In genomic region chr7:157771689-157772088, GRCh38 we compare ENCODE assay signal across 41 cellular contexts.
"Had no signal": no experiment of that assay in that cellular context is flagged by ENCODE, and none has a peak within 500 bp of the region (broad histone marks: within the 10 kb centered on the region; RNA-seq: fewer than 3 reads in every experiment).

No MANE protein-coding gene starts in this region.

- ATAC-seq: activated CD4-positive, alpha-beta T cell treated with anti-CD3 and anti-CD28 coated beads for 36 hours; activated CD4-positive, CD25-positive, alpha-beta regulatory T cell treated with anti-CD3 and anti-CD28 coated beads, Interleukin-2, amount 50 U/mL, for 24 hours; activated CD8-positive, alpha-beta memory T cell treated with anti-CD3 and anti-CD28 coated beads, Interleukin-2, amount 10 ng/mL, durations not matched to agents 7 days and 5 days; body of pancreas; PC-3; WTC11 had no signal

- H3K9ac ChIP-seq: SK-N-SH had no signal

- H3K4me2 ChIP-seq: SK-N-SH had no signal

- DNase-seq: activated CD4-positive, alpha-beta memory T cell treated with anti-CD3 and anti-CD28 coated beads for 36 hours; activated CD4-positive, alpha-beta T cell treated with anti-CD3 and anti-CD28 coated beads for 36 hours; activated CD4-positive, alpha-beta T cell treated with anti-CD3 and anti-CD28 coated beads, Interleukin-2, amount 10 ng/mL, durations not matched to agents 7 days and 5 days; activated CD8-positive, alpha-beta memory T cell treated with anti-CD3 and anti-CD28 coated beads for 24 hours; activated CD8-positive, alpha-beta memory T cell treated with anti-CD3 and anti-CD28 coated beads, Interleukin-2, amount 10 ng/mL, durations not matched to agents 7 days and 5 days; activated CD8-positive, alpha-beta memory T cell treated with anti-CD3 and anti-CD28 coated beads, Interleukin-2, amount 50 U/mL, for 48 hours; activated effector memory CD4-positive, alpha-beta T cell treated with Interleukin-2 at 50 U/mL for 16 hours; activated naive CD4-positive, alpha-beta T cell; activated naive CD4-positive, alpha-beta T cell treated with anti-CD3 and anti-CD28 coated beads, Interleukin-2, amount 50 U/mL, for 16 hours; activated naive CD8-positive, alpha-beta T cell treated with anti-CD3 and anti-CD28 coated beads for 36 hours; activated T-cell treated with anti-CD3 and anti-CD28 coated beads, Interleukin-2, amount 50 U/mL, for 48 hours; adrenal gland; body of pancreas; caudate nucleus; cerebellar nuclear complex; MM.1S; MV-4-11; NCI-H1092 treated with DMSO at 0.1 percent for 48 hours; NCI-H1417; NCI-H146; NCI-H187; NCI-H2029 treated with DMSO at 0.1 percent for 48 hours; NCI-H2107; NCI-H2171; NCI-H510A; NCI-H526; NCI-H748 treated with DMSO at 0.1 percent for 48 hours; NK-92 treated with Interleukin-12 subunit alpha and Interleukin-12 subunit beta, amount 100 ng/mL, for 24 hours; PC-3; Peyer's patch; RPMI8226; SHP77 treated with DMSO at 0.1 percent for 48 hours; SK-N-SH had no signal

- H3K36me3 ChIP-seq: adrenal gland, breast epithelium, Peyer's patch, SJSA1 had no signal

- H3K4me3 Mint-ChIP-seq: activated CD4-positive, alpha-beta memory T cell treated with anti-CD3 and anti-CD28 coated beads for 36 hours; activated CD4-positive, alpha-beta T cell treated with anti-CD3 and anti-CD28 coated beads for 36 hours; activated CD4-positive, alpha-beta T cell treated with anti-CD3 and anti-CD28 coated beads, Interleukin-2, amount 10 ng/mL, durations not matched to agents 7 days and 5 days; activated CD8-positive, alpha-beta memory T cell treated with anti-CD3 and anti-CD28 coated beads, Interleukin-2, amount 10 ng/mL, durations not matched to agents 7 days and 5 days; activated naive CD8-positive, alpha-beta T cell treated with anti-CD3 and anti-CD28 coated beads for 36 hours; T-helper 1 cell treated with Interleukin-12 subunit alpha and Interleukin-12 subunit beta and Interleukin-4 antibody, amounts not matched to agents 30 μg/mL and 1 μg/mL, for 36 hours; T-helper 2 cell treated with Interferon-gamma antibody and Interleukin-4, amounts not matched to agents 5 μg/mL and 100 μg/mL, for 36 hours; WTC11 had no signal

- FAIRE-seq: astrocyte, TTC549 had no signal

- H3K36me3 Mint-ChIP-seq: activated CD4-positive, alpha-beta memory T cell treated with anti-CD3 and anti-CD28 coated beads for 36 hours; activated CD8-positive, alpha-beta memory T cell treated with anti-CD3 and anti-CD28 coated beads, Interleukin-2, amount 10 ng/mL, durations not matched to agents 7 days and 5 days had no signal

- H3K27ac ChIP-seq: adrenal gland, body of pancreas, breast epithelium, Peyer's patch, SJSA1 had no signal

- H3K27me3 ChIP-seq: body of pancreas, Peyer's patch, SJSA1 had no signal

- H3K4me3 ChIP-seq: adrenal gland, body of pancreas, breast epithelium, Peyer's patch, SJSA1 had no signal

- H3K27me3 Mint-ChIP-seq: activated CD4-positive, alpha-beta T cell treated with anti-CD3 and anti-CD28 coated beads, Interleukin-2, amount 10 ng/mL, durations not matched to agents 7 days and 5 days; activated CD8-positive, alpha-beta memory T cell treated with anti-CD3 and anti-CD28 coated beads, Interleukin-2, amount 10 ng/mL, durations not matched to agents 7 days and 5 days had no signal

- H3K27ac Mint-ChIP-seq: activated CD4-positive, alpha-beta memory T cell treated with anti-CD3 and anti-CD28 coated beads for 36 hours; activated CD4-positive, alpha-beta T cell treated with anti-CD3 and anti-CD28 coated beads for 36 hours; activated CD4-positive, alpha-beta T cell treated with anti-CD3 and anti-CD28 coated beads, Interleukin-2, amount 10 ng/mL, durations not matched to agents 7 days and 5 days; activated CD8-positive, alpha-beta memory T cell treated with anti-CD3 and anti-CD28 coated beads, Interleukin-2, amount 10 ng/mL, durations not matched to agents 7 days and 5 days; activated naive CD8-positive, alpha-beta T cell treated with anti-CD3 and anti-CD28 coated beads for 36 hours; T-helper 1 cell treated with Interleukin-12 subunit alpha and Interleukin-12 subunit beta and Interleukin-4 antibody, amounts not matched to agents 30 μg/mL and 1 μg/mL, for 36 hours; T-helper 2 cell treated with Interferon-gamma antibody and Interleukin-4, amounts not matched to agents 5 μg/mL and 100 μg/mL, for 36 hours; WTC11 had no signal

- H3K4me1 ChIP-seq: adrenal gland, body of pancreas, breast epithelium, Peyer's patch, SJSA1 had no signal

- H3K4me1 Mint-ChIP-seq: activated CD4-positive, alpha-beta T cell treated with anti-CD3 and anti-CD28 coated beads for 36 hours; activated CD4-positive, alpha-beta T cell treated with anti-CD3 and anti-CD28 coated beads, Interleukin-2, amount 10 ng/mL, durations not matched to agents 7 days and 5 days; activated CD8-positive, alpha-beta memory T cell treated with anti-CD3 and anti-CD28 coated beads, Interleukin-2, amount 10 ng/mL, durations not matched to agents 7 days and 5 days; activated naive CD8-positive, alpha-beta T cell treated with anti-CD3 and anti-CD28 coated beads for 36 hours; WTC11 had no signal

- H3K9me3 ChIP-seq: adrenal gland, body of pancreas, SK-N-SH had no signal

- H3K9me3 Mint-ChIP-seq: activated naive CD8-positive, alpha-beta T cell treated with anti-CD3 and anti-CD28 coated beads for 36 hours had no signal
